In genomic region chr3:168165390-168166269, GRCh38 we compare ENCODE assay signal across 8 cellular contexts.
DNase-seq lines count a peak whose midpoint lies in the region; ATAC-seq lines count a peak whose summit lies in the region.
"Had no signal": no experiment of that assay in that cellular context is flagged by ENCODE, and none has a peak within 500 bp of the region (broad histone marks: within the 10 kb centered on the region; RNA-seq: fewer than 3 reads in every experiment).

No MANE protein-coding gene starts in this region.

- H3K9ac ChIP-seq in adipocyte (ENCODE audit: low read length): peak overlapping the region; percentile 80

- peak overlapping the region; percentile 77 for H3K4me3 ChIP-seq in adipocyte (ENCODE audit: low read length)

- intact Hi-C loops in left ventricle myocardium superior (cut with micrococcal nuclease): loop anchor here (1.0 to 2.0 kb wide), 2 partner anchors 72 to 119 kb away; no protein-coding TSS in a partner anchor

- H3K27me3 ChIP-seq in adipocyte (replicated peaks; ENCODE audit: control insufficient read depth, insufficient read depth, low read length): no peaks in the 10 kb centered on the region

- ATAC-seq in GM19455 (IDR thresholded peaks at IDR 0.05; ENCODE audit: unreplicated experiment): peak; percentile 76
- peak; percentile 78 for ATAC-seq in HG03442 (IDR thresholded peaks at IDR 0.05; ENCODE audit: unreplicated experiment)
- ATAC-seq in left ventricle myocardium superior: peak; percentile 83
- ATAC-seq: naive thymus-derived CD8-positive, alpha-beta T cell had no signal

- no peaks in the 10 kb centered on the region for H3K9me3 ChIP-seq in adipocyte (ENCODE audit: control insufficient read depth, low read length)

- peaks cover 4% of the 10 kb centered on the region for H3K4me1 ChIP-seq in adipocyte (ENCODE audit: control insufficient read depth, insufficient read depth, low read length)

- DNase-seq in ELF-1 (ENCODE audit: low read depth, low spot score) (peak; percentile 30), NCI-H446 (lab: John Stamatoyannopoulos, UW) (peak; percentile 84 to 89), adipocyte (ENCODE audit: low read depth) (peak; percentile 93), left ventricle myocardium superior (no peak), putamen (ENCODE audit: low spot score) (peak; percentile 65)

- H3K36me3 ChIP-seq in adipocyte (ENCODE audit: control insufficient read depth, insufficient read depth, low read length, severe bottlenecking): no peaks in the 10 kb centered on the region
